In genomic region chr1:160168609-160169369, GRCh38 we compare ENCODE assay signal across 17 cellular contexts. TPM values are rescaled to one million over a fixed set of nuclear protein-coding genes. Genes with fewer than 3 reads are reported as not detected.
DNase-seq lines count a peak whose midpoint lies in the region; ATAC-seq, FAIRE-seq and TF ChIP-seq lines count a peak whose summit lies in the region.
"Had no signal": no experiment of that assay in that cellular context is flagged by ENCODE, and none has a peak within 500 bp of the region (broad histone marks: within the 10 kb centered on the region; RNA-seq: fewer than 3 reads in every experiment).

No MANE protein-coding gene starts in this region.

- DNase-seq in activated naive CD8-positive, alpha-beta T cell treated with anti-CD3 and anti-CD28 coated beads for 36 hours, result no peak
- no peak for DNase-seq in activated naive CD8-positive, alpha-beta T cell treated with anti-CD3 and anti-CD28 coated beads, Interleukin-2, amount 50 U/mL, for 24 hours
- peak; percentile 54 for DNase-seq in astrocyte of the cerebellum (ENCODE audit: low read depth)
- peak; percentile 51 for DNase-seq in left kidney (ENCODE audit: low read depth, low spot score)
- DNase-seq in GM12892 (ENCODE audit: insufficient read length), result no peak
- DNase-seq in activated T-cell treated with anti-CD3 and anti-CD28 coated beads, Interleukin-2, amount 50 U/mL, for 48 hours, result no peak
- DNase-seq in activated T-cell treated with anti-CD3 and anti-CD28 coated beads, Interleukin-2, amount 50 U/mL, for 72 hours, result no peak
- DNase-seq: activated CD8-positive, alpha-beta memory T cell treated with anti-CD3 and anti-CD28 coated beads for 24 hours; activated naive CD4-positive, alpha-beta T cell treated with anti-CD3 and anti-CD28 coated beads, Interleukin-2, amount 10 ng/mL, durations not matched to agents 7 days and 5 days; kidney; naive thymus-derived CD4-positive, alpha-beta T cell had no signal

- in situ Hi-C loops in astrocyte of the cerebellum (cut with HindIII; ENCODE audit: low sequenced_read_pairs), result no loop called here

- H3K4me1 Mint-ChIP-seq in activated naive CD8-positive, alpha-beta T cell treated with anti-CD3 and anti-CD28 coated beads for 36 hours, result peaks cover 27% of the 10 kb centered on the region
- H3K4me1 Mint-ChIP-seq in activated naive CD8-positive, alpha-beta T cell treated with anti-CD3 and anti-CD28 coated beads, Interleukin-2, amount 50 U/mL, for 24 hours, result peaks cover 38% of the 10 kb centered on the region
- H3K4me1 Mint-ChIP-seq in activated T-cell treated with anti-CD3 and anti-CD28 coated beads, Interleukin-2, amount 50 U/mL, for 72 hours (ENCODE audit: low read depth), result peaks cover 48% of the 10 kb centered on the region

- ATAC-seq in activated naive CD8-positive, alpha-beta T cell treated with anti-CD3 and anti-CD28 coated beads, Interleukin-2, amount 50 U/mL, for 24 hours, result no peak
- ATAC-seq in GM19324 (IDR thresholded peaks at IDR 0.05; ENCODE audit: low FRiP score, unreplicated experiment), result no peak
- ATAC-seq in activated T-cell treated with anti-CD3 and anti-CD28 coated beads, Interleukin-2, amount 50 U/mL, for 72 hours (replicated peaks in 1 of 2), result no peak
- ATAC-seq: Panc1 had no signal

- H3K27me3 Mint-ChIP-seq in activated naive CD8-positive, alpha-beta T cell treated with anti-CD3 and anti-CD28 coated beads for 36 hours, result peaks cover 23% of the 10 kb centered on the region
- H3K27me3 Mint-ChIP-seq in activated naive CD8-positive, alpha-beta T cell treated with anti-CD3 and anti-CD28 coated beads, Interleukin-2, amount 50 U/mL, for 24 hours, result peaks cover 16% of the 10 kb centered on the region
- H3K27me3 Mint-ChIP-seq in activated T-cell treated with anti-CD3 and anti-CD28 coated beads, Interleukin-2, amount 50 U/mL, for 72 hours (ENCODE audit: low read depth), result peaks cover 19% of the 10 kb centered on the region

- no peaks in the 10 kb centered on the region for H3K36me3 Mint-ChIP-seq in activated naive CD8-positive, alpha-beta T cell treated with anti-CD3 and anti-CD28 coated beads for 36 hours
- H3K36me3 Mint-ChIP-seq in activated naive CD8-positive, alpha-beta T cell treated with anti-CD3 and anti-CD28 coated beads, Interleukin-2, amount 50 U/mL, for 24 hours (ENCODE audit: low read depth), result no peaks in the 10 kb centered on the region
- no peaks in the 10 kb centered on the region for H3K36me3 Mint-ChIP-seq in activated T-cell treated with anti-CD3 and anti-CD28 coated beads, Interleukin-2, amount 50 U/mL, for 72 hours (ENCODE audit: insufficient read depth in 2 of 2)
- H3K36me3 Mint-ChIP-seq: activated naive CD4-positive, alpha-beta T cell treated with anti-CD3 and anti-CD28 coated beads, Interleukin-2, amount 10 ng/mL, durations not matched to agents 7 days and 5 days; naive thymus-derived CD4-positive, alpha-beta T cell had no signal

- no peaks in the 10 kb centered on the region for H3K9me3 Mint-ChIP-seq in activated naive CD8-positive, alpha-beta T cell treated with anti-CD3 and anti-CD28 coated beads for 36 hours
- H3K9me3 Mint-ChIP-seq in activated naive CD8-positive, alpha-beta T cell treated with anti-CD3 and anti-CD28 coated beads, Interleukin-2, amount 50 U/mL, for 24 hours, result no peaks in the 10 kb centered on the region
- no peaks in the 10 kb centered on the region for H3K9me3 Mint-ChIP-seq in activated T-cell treated with anti-CD3 and anti-CD28 coated beads, Interleukin-2, amount 50 U/mL, for 72 hours
- H3K9me3 Mint-ChIP-seq: activated naive CD4-positive, alpha-beta T cell treated with anti-CD3 and anti-CD28 coated beads, Interleukin-2, amount 10 ng/mL, durations not matched to agents 7 days and 5 days; naive thymus-derived CD4-positive, alpha-beta T cell had no signal

- no peak overlapping the region for H3K4me3 ChIP-seq in astrocyte of the cerebellum (ENCODE audit: low read depth, low read length)
- H3K4me3 ChIP-seq: A549, tibial nerve had no signal

- no peak overlapping the region for H3K4me3 Mint-ChIP-seq in activated naive CD8-positive, alpha-beta T cell treated with anti-CD3 and anti-CD28 coated beads for 36 hours
- H3K4me3 Mint-ChIP-seq in activated naive CD8-positive, alpha-beta T cell treated with anti-CD3 and anti-CD28 coated beads, Interleukin-2, amount 50 U/mL, for 24 hours, result no peak overlapping the region
- H3K4me3 Mint-ChIP-seq in activated T-cell treated with anti-CD3 and anti-CD28 coated beads, Interleukin-2, amount 50 U/mL, for 72 hours, result no peak overlapping the region
- H3K4me3 Mint-ChIP-seq: activated naive CD4-positive, alpha-beta T cell treated with anti-CD3 and anti-CD28 coated beads, Interleukin-2, amount 10 ng/mL, durations not matched to agents 7 days and 5 days; naive thymus-derived CD4-positive, alpha-beta T cell had no signal

- H3K27ac Mint-ChIP-seq in activated naive CD8-positive, alpha-beta T cell treated with anti-CD3 and anti-CD28 coated beads for 36 hours, result peak overlapping the region; percentile 46
- no peak overlapping the region for H3K27ac Mint-ChIP-seq in activated naive CD8-positive, alpha-beta T cell treated with anti-CD3 and anti-CD28 coated beads, Interleukin-2, amount 50 U/mL, for 24 hours
- no peak overlapping the region for H3K27ac Mint-ChIP-seq in activated T-cell treated with anti-CD3 and anti-CD28 coated beads, Interleukin-2, amount 50 U/mL, for 72 hours
- H3K27ac Mint-ChIP-seq: activated naive CD4-positive, alpha-beta T cell treated with anti-CD3 and anti-CD28 coated beads, Interleukin-2, amount 10 ng/mL, durations not matched to agents 7 days and 5 days had no signal

- no peak for TF ChIP-seq POLR2A in GM12892 (IDR thresholded peaks at IDR 0.05; ENCODE audit: low read depth, low read length)

- no peak for FAIRE-seq in GM12892 (lab: Jason Lieb, UNC)
- FAIRE-seq: A549, colon, kidney had no signal

- peak; percentile 16 for TF ChIP-seq CTCF in astrocyte of the cerebellum (IDR thresholded peaks at IDR 0.05; ENCODE audit: low read depth, low read length, missing control alignments)

RNA-seq across cellular contexts. Expression of gene ATP1A4, which starts 17.4 kb away (rescaled TPM):
- not detected for total RNA-seq in activated naive CD8-positive, alpha-beta T cell treated with anti-CD3 and anti-CD28 coated beads for 36 hours
- polyA plus RNA-seq in GM12892 (2012; ENCODE audit: missing spikeins), result 1.7 TPM
- total RNA-seq in activated T-cell treated with anti-CD3 and anti-CD28 coated beads, Interleukin-2, amount 50 U/mL, for 72 hours, result not detected
- total RNA-seq: T-helper 2 cell treated with Interferon-gamma antibody and Interleukin-4, amounts not matched to agents 100 ng/mL and 5 ng/mL, for 36 hours had no signal
- polyA plus RNA-seq: A549; naive thymus-derived CD4-positive, alpha-beta T cell had no signal

RNA-seq across cellular contexts. Expression of gene CASQ1, which starts 21.6 kb away (rescaled TPM):
- not detected for total RNA-seq in activated naive CD8-positive, alpha-beta T cell treated with anti-CD3 and anti-CD28 coated beads for 36 hours
- polyA plus RNA-seq in GM12892 (2012; ENCODE audit: missing spikeins), result 0.74 TPM
- not detected for total RNA-seq in activated T-cell treated with anti-CD3 and anti-CD28 coated beads, Interleukin-2, amount 50 U/mL, for 72 hours
- polyA plus RNA-seq: naive thymus-derived CD4-positive, alpha-beta T cell had no signal

RNA-seq across cellular contexts. Expression of gene PEA15, which starts 36.4 kb away (rescaled TPM):
- total RNA-seq in activated naive CD8-positive, alpha-beta T cell treated with anti-CD3 and anti-CD28 coated beads for 36 hours, result 10 to 100 TPM; 51.7 to 57.4 TPM
- 61.6 TPM for polyA plus RNA-seq in GM12892 (2012; ENCODE audit: missing spikeins)
- 10 to 100 TPM; 28.3 to 32.8 TPM for total RNA-seq in activated T-cell treated with anti-CD3 and anti-CD28 coated beads, Interleukin-2, amount 50 U/mL, for 72 hours

RNA-seq across cellular contexts. Expression of gene ATP1A2, which starts 53.2 kb away (rescaled TPM):
- total RNA-seq in activated naive CD8-positive, alpha-beta T cell treated with anti-CD3 and anti-CD28 coated beads for 36 hours, result not detected
- not detected for polyA plus RNA-seq in GM12892 (2012; ENCODE audit: missing spikeins)
- not detected for total RNA-seq in activated T-cell treated with anti-CD3 and anti-CD28 coated beads, Interleukin-2, amount 50 U/mL, for 72 hours
- total RNA-seq: naive thymus-derived CD4-positive, alpha-beta T cell; T-helper 2 cell treated with Interferon-gamma antibody and Interleukin-4, amounts not matched to agents 100 ng/mL and 5 ng/mL, for 36 hours had no signal
- polyA plus RNA-seq: naive thymus-derived CD4-positive, alpha-beta T cell had no signal

Comparison
In these comparisons a context has a peak if more than half of its experiments do, and no peak if none do; other contexts are left out.
1. DNase-seq: peak in astrocyte of the cerebellum (single experiment) and left kidney (single experiment); none in activated naive CD8-positive, alpha-beta T cell treated with anti-CD3 and anti-CD28 coated beads for 36 hours (single experiment), activated naive CD8-positive, alpha-beta T cell treated with anti-CD3 and anti-CD28 coated beads, Interleukin-2, amount 50 U/mL, for 24 hours (single experiment), GM12892 (single experiment), activated T-cell treated with anti-CD3 and anti-CD28 coated beads, Interleukin-2, amount 50 U/mL, for 48 hours (0 of 2) and activated T-cell treated with anti-CD3 and anti-CD28 coated beads, Interleukin-2, amount 50 U/mL, for 72 hours (0 of 2).